ENCODE assay signal across 9 cellular contexts in genomic region chr9:98081477-98082219, GRCh38. TPM values are rescaled to one million over a fixed set of nuclear protein-coding genes. Genes with fewer than 3 reads are reported as not detected.
DNase-seq lines count a peak whose midpoint lies in the region; ATAC-seq and TF ChIP-seq lines count a peak whose summit lies in the region.
"Had no signal": no experiment of that assay in that cellular context is flagged by ENCODE, and none has a peak within 500 bp of the region (broad histone marks: within the 10 kb centered on the region; RNA-seq: fewer than 3 reads in every experiment).

No MANE protein-coding gene starts in this region.

- H3K36me3 Mint-ChIP-seq in activated CD4-positive, alpha-beta memory T cell treated with anti-CD3 and anti-CD28 coated beads for 36 hours: peaks cover 59% of the 10 kb centered on the region

- POLR2A ChIA-PET in activated CD4-positive, alpha-beta memory T cell treated with anti-CD3 and anti-CD28 coated beads for 36 hours (lab: Charles Lee): interaction anchor here (2.1 kb wide), 1 partner anchor 16 kb away, joined by 7 read pairs; no protein-coding TSS in a partner anchor

- H3K9me3 Mint-ChIP-seq in activated CD4-positive, alpha-beta memory T cell treated with anti-CD3 and anti-CD28 coated beads for 36 hours: no peaks in the 10 kb centered on the region

- no peaks in the 10 kb centered on the region for H3K9me3 ChIP-seq in effector memory CD4-positive, alpha-beta T cell (ENCODE audit: control insufficient read depth, low read length)

- peaks cover 60% of the 10 kb centered on the region for H3K36me3 ChIP-seq in effector memory CD4-positive, alpha-beta T cell (ENCODE audit: control insufficient read depth, insufficient read depth, low read length)

- peaks cover 3% of the 10 kb centered on the region for H3K4me1 ChIP-seq in foreskin keratinocyte
- peaks cover 2% of the 10 kb centered on the region for H3K4me1 ChIP-seq in effector memory CD4-positive, alpha-beta T cell (ENCODE audit: control insufficient read depth, insufficient read depth, low read length, poor library complexity, severe bottlenecking)

- no peaks in the 10 kb centered on the region for H3K27me3 ChIP-seq in HL-60 (ENCODE audit: insufficient read depth, poor library complexity, severe bottlenecking)
- H3K27me3 ChIP-seq in foreskin keratinocyte: no peaks in the 10 kb centered on the region
- H3K27me3 ChIP-seq in effector memory CD4-positive, alpha-beta T cell (replicated peaks; ENCODE audit: control insufficient read depth, insufficient read depth, low read length, poor library complexity, severe bottlenecking): no peaks in the 10 kb centered on the region

- DNase-seq in HL-60 (ENCODE audit: low read depth in 1 of 2, low spot score in 1 of 2) (peak in 1 of 2 experiments; percentile 38), foreskin keratinocyte (peak in 1 of 2 donors; percentile 52), ecto neural progenitor cell (ENCODE audit: low spot score) (no peak)
- DNase-seq in activated CD4-positive, alpha-beta memory T cell treated with anti-CD3 and anti-CD28 coated beads for 36 hours: peak; percentile 81
- DNase-seq in stimulated activated CD4-positive, alpha-beta T cell treated with anti-CD3 and anti-CD28 coated beads, Interleukin-4, amount 100 ng/mL, for 1 hour: peak; percentile 38
- DNase-seq in effector memory CD4-positive, alpha-beta T cell: no peak

- peak; percentile 89 for ATAC-seq in foreskin keratinocyte
- ATAC-seq in HG02870 (IDR thresholded peaks at IDR 0.05; ENCODE audit: unreplicated experiment): no peak
- no peak for ATAC-seq in HG02852 (IDR thresholded peaks at IDR 0.05; ENCODE audit: unreplicated experiment)

- intact Hi-C loops in activated CD4-positive, alpha-beta memory T cell treated with anti-CD3 and anti-CD28 coated beads for 36 hours (cut with micrococcal nuclease): loop anchor here (1.0 kb wide), 1 partner anchor 21 kb away; no protein-coding TSS in a partner anchor

- H3K27me3 Mint-ChIP-seq in activated CD4-positive, alpha-beta memory T cell treated with anti-CD3 and anti-CD28 coated beads for 36 hours: no peaks in the 10 kb centered on the region

- peaks cover 46% of the 10 kb centered on the region for H3K4me1 Mint-ChIP-seq in activated CD4-positive, alpha-beta memory T cell treated with anti-CD3 and anti-CD28 coated beads for 36 hours (ENCODE audit: low read depth)

- H3K27ac ChIP-seq in HL-60 (replicated peaks) (peak overlapping the region; percentile 29), foreskin keratinocyte (no peak overlapping the region)
- no peak overlapping the region for H3K27ac ChIP-seq in effector memory CD4-positive, alpha-beta T cell (ENCODE audit: insufficient read depth, low read length, poor library complexity, severe bottlenecking)

- TF ChIP-seq CTCF in HL-60 (IDR thresholded peaks at IDR 0.05; ENCODE audit: insufficient read depth, low read length) (no peak), foreskin keratinocyte (conservative IDR thresholded peaks at IDR 0.05) (no peak)

- no peak overlapping the region for H3K4me3 ChIP-seq in HL-60 (replicated peaks; ENCODE audit: insufficient read depth, low read length)
- no peak overlapping the region for H3K4me3 ChIP-seq in effector memory CD4-positive, alpha-beta T cell (ENCODE audit: insufficient read depth, low read depth, low read length, poor library complexity, severe bottlenecking)

- CTCF ChIA-PET in activated CD4-positive, alpha-beta memory T cell treated with anti-CD3 and anti-CD28 coated beads for 36 hours (lab: Charles Lee): interaction anchor here (1.3 kb wide), 1 partner anchor 182 kb away, joined by 3 read pairs; no protein-coding TSS in a partner anchor

- peak overlapping the region; percentile 91 for H3K27ac Mint-ChIP-seq in activated CD4-positive, alpha-beta memory T cell treated with anti-CD3 and anti-CD28 coated beads for 36 hours
- H3K27ac Mint-ChIP-seq: progenitor cell of endocrine pancreas had no signal

- H3K4me3 Mint-ChIP-seq in activated CD4-positive, alpha-beta memory T cell treated with anti-CD3 and anti-CD28 coated beads for 36 hours: no peak overlapping the region

RNA-seq across cellular contexts. Expression of gene NANS, which starts 25.1 kb away (rescaled TPM):
- total RNA-seq in activated CD4-positive, alpha-beta memory T cell treated with anti-CD3 and anti-CD28 coated beads for 36 hours: 10 to 100 TPM; 48.4 to 51.9 TPM
- 70.0 and 72.0 TPM in 2 replicates for total RNA-seq in foreskin keratinocyte
- 79.3 and 82.3 TPM in 2 replicates for polyA plus RNA-seq in foreskin keratinocyte

RNA-seq across cellular contexts. Expression of gene TRIM14, which starts 37.4 kb away (rescaled TPM):
- total RNA-seq in activated CD4-positive, alpha-beta memory T cell treated with anti-CD3 and anti-CD28 coated beads for 36 hours: 10 to 100 TPM; 49.1 to 52.7 TPM
- total RNA-seq in foreskin keratinocyte: 32.1 and 35.0 TPM in 2 replicates
- polyA plus RNA-seq in foreskin keratinocyte: 19.8 and 20.0 TPM in 2 replicates

Comparison
In these comparisons a context has a peak if more than half of its experiments do, and no peak if none do; other contexts are left out.
1. DNase-seq: peak in activated CD4-positive, alpha-beta memory T cell treated with anti-CD3 and anti-CD28 coated beads for 36 hours (single experiment) and stimulated activated CD4-positive, alpha-beta T cell treated with anti-CD3 and anti-CD28 coated beads, Interleukin-4, amount 100 ng/mL, for 1 hour (single experiment); none in ecto neural progenitor cell (single experiment) and effector memory CD4-positive, alpha-beta T cell (0 of 3).